8 cellular contexts compared by ENCODE assay signal in the genomic region with DNA sequence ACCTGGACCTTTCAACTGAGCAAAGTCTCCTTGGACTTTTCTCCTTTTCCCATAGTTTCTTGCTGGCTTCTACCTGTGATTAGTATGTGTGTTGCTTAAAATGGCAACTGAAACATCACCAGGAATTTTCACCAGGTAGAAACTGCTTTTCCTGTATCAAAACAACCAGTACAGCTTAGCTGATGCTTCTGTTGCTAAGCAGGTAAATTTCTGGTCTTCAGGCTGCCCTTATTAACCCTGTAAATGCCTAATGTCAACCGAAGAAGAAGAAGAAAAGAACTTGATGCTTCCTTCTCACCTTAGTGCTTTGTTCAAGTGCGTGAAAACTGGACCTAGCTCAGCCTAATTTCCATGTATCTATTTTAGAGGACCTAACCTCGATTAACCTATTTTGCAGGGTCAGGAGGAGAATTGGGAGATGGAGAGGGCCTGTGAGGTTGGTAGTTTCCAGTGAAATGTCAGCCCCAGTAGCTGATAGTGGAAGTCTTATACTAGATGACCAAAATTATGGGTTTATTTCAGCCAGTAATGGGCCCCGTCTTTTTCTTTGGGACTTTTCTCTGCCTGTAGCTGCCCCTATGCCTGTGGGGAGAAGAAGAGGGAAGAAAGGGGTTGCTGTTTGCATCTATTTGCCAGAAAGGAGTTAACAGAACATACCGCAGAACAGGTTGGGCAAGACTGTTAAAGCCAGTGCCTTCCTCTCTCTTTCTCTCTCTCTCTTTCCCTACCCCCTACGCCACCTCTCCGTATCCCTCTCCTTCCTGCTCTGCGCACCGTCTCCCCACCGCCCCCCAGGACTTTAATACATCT. TPM values are rescaled to one million over a fixed set of nuclear protein-coding genes. Genes with fewer than 3 reads are reported as not detected.
A peak's percentile ranks its signal among the peaks of the same experiment; 100 is the strongest.
DNase-seq lines count a peak whose midpoint lies in the region; ATAC-seq, FAIRE-seq and TF ChIP-seq lines count a peak whose summit lies in the region.

No MANE protein-coding gene starts in this region.

- no peak overlapping the region for H3K56ac ChIP-seq in H1 (replicated peaks; ENCODE audit: insufficient read length, low read depth, low read length)

- peak overlapping the region; percentile 30; the same call in 1 of the 2 replicates for H3K4me3 ChIP-seq in GM08714 (ENCODE audit: low read length)
- H3K4me3 ChIP-seq in H1 (ENCODE audit: extremely low read depth in 1 of 4, insufficient read depth in 2 of 4, low read depth in 3 of 4, low read length in 4 of 4) = peak overlapping the region in 3 of 4 experiments; percentile 7 to 48 (median 16); a peak in 4 of 8 replicates

- 23% methylated on average over 10 of the region's 10 CpGs; no CpG with 5 or more reads in 1 of the 2 experiments for WGBS in H1 (ENCODE audit: extremely low coverage in 1 of 2, insufficient coverage in 1 of 2, insufficient read length in 1 of 2, insufficient replicate concordance in 2 of 2, low coverage in 1 of 2, low lambda C conversion rate in 2 of 2, missing lambda C conversion rate in 1 of 2), 2 experiments

- H3K4me3 Mint-ChIP-seq in progenitor cell of endocrine pancreas (ENCODE audit: low read depth) = peak overlapping the region; percentile 57

- POLR2A ChIA-PET in H1 (lab: Charles Lee; ENCODE audit: partially characterized antibody) = interaction anchor here (1.0 to 2.8 kb wide), 6 partner anchors 9 to 82 kb away, joined by 3 to 13 read pairs (median 4); no protein-coding TSS in a partner anchor

- peak overlapping the region; percentile 69 for H3K27ac ChIP-seq in H1 (ENCODE audit: low read depth, low read length)

- TF ChIP-seq RAD21 in H1 (IDR thresholded peaks at IDR 0.05 in 1 of 2, conservative IDR thresholded peaks at IDR 0.05 in 1 of 2; ENCODE audit: low read depth in 2 of 2, low read length in 2 of 2) = no peak

- ATAC-seq in HG02588 (IDR thresholded peaks at IDR 0.05; ENCODE audit: unreplicated experiment) = no peak
- no peak for ATAC-seq in GM19395 (IDR thresholded peaks at IDR 0.05; ENCODE audit: unreplicated experiment)

- TF ChIP-seq POLR2A in H1 (IDR thresholded peaks at IDR 0.05; ENCODE audit: control extremely low read depth in 1 of 2, low read depth in 2 of 2, low read length in 2 of 2) = peak in 1 of 2 experiments; percentile 37; a peak in 1 of 3 replicates

- H3K4me2 ChIP-seq in H1 (ENCODE audit: insufficient read depth in 1 of 2, low read depth in 2 of 2, low read length in 2 of 2) = peak overlapping the region; percentile 65 to 66

- H4K20me1 ChIP-seq in H1 (replicated peaks in 1 of 2; ENCODE audit: control insufficient read depth in 1 of 2, insufficient read depth in 2 of 2, low read length in 2 of 2) = peaks cover 0 to 3% of the 10 kb centered on the region in 2 experiments

- no peaks in the 10 kb centered on the region for H3K36me3 ChIP-seq in H1 (ENCODE audit: control insufficient read depth in 2 of 4, insufficient read depth in 4 of 4, low read length in 3 of 4)

- no peak overlapping the region for H3K14ac ChIP-seq in H1 (ENCODE audit: insufficient read length)

- 0 out of 2 replicates have a peak overlapping the region, but pooled peaks have one; percentile 53 for H2AK5ac ChIP-seq in H1 (ENCODE audit: low read depth, low read length)

- H3K4me1 Mint-ChIP-seq in progenitor cell of endocrine pancreas (ENCODE audit: low read depth) = peaks cover 66% of the 10 kb centered on the region

- H3K23me2 ChIP-seq in H1 (ENCODE audit: low read depth, low read length) = peaks cover 7% of the 10 kb centered on the region; the same call in 1 of the 2 replicates

- H3K36me3 Mint-ChIP-seq in progenitor cell of endocrine pancreas (ENCODE audit: insufficient read depth) = no peaks in the 10 kb centered on the region

- H2BK15ac ChIP-seq in H1 (ENCODE audit: low read length) = no peak overlapping the region

- H4K8ac ChIP-seq in H1 (ENCODE audit: extremely low read depth, insufficient read depth, low read length) = no peak overlapping the region

- TF ChIP-seq CTCF in H1 (IDR thresholded peaks at IDR 0.05; ENCODE audit: control extremely low read depth in 1 of 3, insufficient read depth in 1 of 3, low read depth in 1 of 3, low read length in 3 of 3) (no peak), progenitor cell of endocrine pancreas (IDR thresholded peaks at IDR 0.05; ENCODE audit: unreplicated experiment) (no peak)

- no peak overlapping the region for H4K5ac ChIP-seq in H1 (ENCODE audit: insufficient read length, low read depth, low read length)

- H3K4me1 ChIP-seq in H1 (replicated peaks in 1 of 4; ENCODE audit: control insufficient read depth in 3 of 4, insufficient read depth in 4 of 4, low read length in 3 of 4) = peaks cover 23 to 43% (median 39%) of the 10 kb centered on the region in 4 experiments

- H3K27ac Mint-ChIP-seq in progenitor cell of endocrine pancreas = peak overlapping the region; percentile 98

- H3K9me3 ChIP-seq in H1 (ENCODE audit: insufficient read depth in 2 of 2, low read depth in 1 of 2, low read length in 1 of 2) = no peaks in the 10 kb centered on the region

- no peak overlapping the region for H3K4ac ChIP-seq in H1 (replicated peaks; ENCODE audit: insufficient read length, low read depth, low read length)

- H4K91ac ChIP-seq in H1 (replicated peaks; ENCODE audit: insufficient read length, low read length) = peak overlapping the region; percentile 20

- H2BK5ac ChIP-seq in H1 (ENCODE audit: low read depth, low read length) = peak overlapping the region; percentile 71

- no peaks in the 10 kb centered on the region for H3K27me3 Mint-ChIP-seq in progenitor cell of endocrine pancreas

- peak overlapping the region; percentile 26 for H2BK120ac ChIP-seq in H1 (replicated peaks; ENCODE audit: low read depth, low read length)

- H2BK20ac ChIP-seq in H1 (ENCODE audit: low read length) = 0 out of 2 replicates have a peak overlapping the region, but pooled peaks have one; percentile 88

- H3K79me2 ChIP-seq in H1 (ENCODE audit: control insufficient read depth in 1 of 2, insufficient read depth in 2 of 2, low read length in 2 of 2) = peaks cover 0 to 78% of the 10 kb centered on the region in 2 experiments; a peak in 3 of 4 replicates

- H3K9ac ChIP-seq in H1 (replicated peaks in 1 of 4; ENCODE audit: extremely low read depth in 1 of 4, low read depth in 3 of 4, low read length in 3 of 4) = peak overlapping the region in 3 of 4 experiments; percentile 41 to 55 (median 52); a peak in 2 of 7 replicates

- peak overlapping the region; percentile 97; the same call in 1 of the 2 replicates for H2BK12ac ChIP-seq in H1 (ENCODE audit: low read depth, low read length)

- no peak overlapping the region for H2AFZ ChIP-seq in H1 (ENCODE audit: low read length)

- no peak overlapping the region for H3K23ac ChIP-seq in H1 (ENCODE audit: insufficient read length)

- H3K18ac ChIP-seq in H1 (ENCODE audit: extremely low read depth, low read length) = peak overlapping the region; percentile 89; the same call in 1 of the 2 replicates

- no peaks in the 10 kb centered on the region for H3K9me3 Mint-ChIP-seq in progenitor cell of endocrine pancreas (ENCODE audit: low read depth)

- FAIRE-seq in H1 (lab: Jason Lieb, UNC) = no peak

- H3K27me3 ChIP-seq in H1 (replicated peaks in 1 of 4; ENCODE audit: control insufficient read depth in 3 of 4, extremely low read depth in 1 of 4, insufficient read depth in 3 of 4, low read length in 3 of 4) = no peaks in the 10 kb centered on the region

- peaks cover 8% of the 10 kb centered on the region; the same call in 1 of the 2 replicates for H3K79me1 ChIP-seq in H1 (ENCODE audit: low read depth, low read length)

- CTCF ChIA-PET in H1 (lab: Charles Lee; ENCODE audit: partially characterized antibody) = interaction anchor here (0.9 to 1.7 kb wide), 3 partner anchors 22 to 43 kb away, joined by 3 to 5 read pairs (median 4); no protein-coding TSS in a partner anchor

- DNase-seq in NCI-H526 treated with DMSO at 0.1 percent for 48 hours (lab: John Stamatoyannopoulos, UW) = peak; percentile 88
- DNase-seq in H1 (ENCODE audit: low read depth in 1 of 2, low spot score in 2 of 2) = no peak
- DNase-seq in progenitor cell of endocrine pancreas (ENCODE audit: low spot score, unreplicated experiment) = no peak
- no peak for DNase-seq in A172 (ENCODE audit: low spot score)
- DNase-seq in amniotic stem cell (lab: John Stamatoyannopoulos, UW) = no peak

- no peak for TF ChIP-seq EP300 in H1 (IDR thresholded peaks at IDR 0.05; ENCODE audit: borderline replicate concordance in 1 of 2, low read depth in 2 of 2, low read length in 2 of 2)

TF ChIP-seq in H1, 55 proteins besides CTCF, POLR2A, EP300 and RAD21 (continues in another document):
- TF ChIP-seq SIX5 (IDR thresholded peaks at IDR 0.05; ENCODE audit: low read depth, low read length) (no peak), KDM5A (IDR thresholded peaks at IDR 0.05; ENCODE audit: low read length) (no peak), HDAC2 (IDR thresholded peaks at IDR 0.05; ENCODE audit: borderline replicate concordance in 1 of 2, low read depth in 2 of 2, low read length in 2 of 2) (no peak), POLR2AphosphoS5 (IDR thresholded peaks at IDR 0.05; ENCODE audit: low read depth, low read length) (no peak; the same call in 1 of the 2 replicates), TEAD4 (IDR thresholded peaks at IDR 0.05; ENCODE audit: low read depth, low read length) (0 out of 2 replicates have a peak, but pooled peaks have one; percentile 34), CHD1 (IDR thresholded peaks at IDR 0.05; ENCODE audit: low read depth, low read length) (no peak), FOSL1 (IDR thresholded peaks at IDR 0.05; ENCODE audit: insufficient read depth, low read depth, low read length) (no peak), MAFK (IDR thresholded peaks at IDR 0.05; ENCODE audit: low read depth, low read length) (no peak), KDM4A (IDR thresholded peaks at IDR 0.05; ENCODE audit: low read depth, low read length, severe bottlenecking) (no peak), SP1 (IDR thresholded peaks at IDR 0.05; ENCODE audit: low read depth, low read length) (peak; percentile 92), PHF8 (conservative IDR thresholded peaks at IDR 0.05; ENCODE audit: low read depth, low read length) (no peak), TBP (IDR thresholded peaks at IDR 0.05; ENCODE audit: low read depth, low read length) (no peak), BRCA1 (IDR thresholded peaks at IDR 0.05; ENCODE audit: low read depth, low read length) (no peak)

RNA-seq across cellular contexts. Expression of a gene that starts 37.7 kb away (rescaled TPM):
- total RNA-seq in H1 (2021; fragmentation: NEBNext Ultra II Directional; extraction: Animal tissue kit (Norgen Biotek cat#: 25700)) = 30.9 and 34.7 TPM in 2 replicates
- polyA plus RNA-seq in H1 (2011; rRNA removed) = 3.9 and 5.6 TPM in 2 replicates
- 3.5 TPM for polyA plus RNA-seq in H1 (2011; cell fraction: cytosol; rRNA removed)
- polyA plus RNA-seq in H1 (2011; cell fraction: nucleus; rRNA removed) = 13.6 TPM
- 11.3 to 15.9 TPM (median 12.9 TPM) in 4 replicates for polyA plus RNA-seq in H1 (2012, experiment 1 of 2)
- 5.0 TPM for polyA plus RNA-seq in H1 (2012, experiment 2 of 2)
- polyA plus RNA-seq in H1 (2013, experiment 1 of 2) = 10.9 TPM
- 10.1 TPM for polyA plus RNA-seq in H1 (2013, experiment 2 of 2)
- polyA minus RNA-seq in H1 (2011; rRNA and poly(A)+ RNA removed) = 19.3 and 22.7 TPM in 2 replicates
- 17.1 TPM for polyA minus RNA-seq in H1 (2011; cell fraction: cytosol; rRNA and poly(A)+ RNA removed)
- polyA minus RNA-seq in H1 (2011; cell fraction: nucleus; rRNA and poly(A)+ RNA removed) = 21.1 TPM
- total RNA-seq in progenitor cell of endocrine pancreas = 67.2 and 71.7 TPM in 2 replicates
- total RNA-seq in A172 (2014; rRNA removed; shearing (Covaris generic)) = 5.1 and 7.3 TPM in 2 replicates
